Comparison of ENCODE assay signal across 1 cellular context in genomic region chr10:58637372-58637771, GRCh38.
TF ChIP-seq lines count a peak whose summit lies in the region.

No MANE protein-coding gene starts in this region.

TF ChIP-seq in A549, 52 proteins besides CTCF, POLR2A, EP300 and RAD21 (continued from another document):
- TF ChIP-seq TP53 (CRISPR knock-in tag; IDR thresholded peaks at IDR 0.05) (no peak), PBX3 (IDR thresholded peaks at IDR 0.05) (no peak), MAZ (IDR thresholded peaks at IDR 0.05; ENCODE audit: borderline replicate concordance, low read depth, low read length) (no peak), ZC3H11A (IDR thresholded peaks at IDR 0.05) (no peak), FOSL2 (IDR thresholded peaks at IDR 0.05) (no peak), FOSL2 (CRISPR knock-in tag; IDR thresholded peaks at IDR 0.05) (no peak)
